16 cellular contexts compared by ENCODE assay signal in the genomic region with DNA sequence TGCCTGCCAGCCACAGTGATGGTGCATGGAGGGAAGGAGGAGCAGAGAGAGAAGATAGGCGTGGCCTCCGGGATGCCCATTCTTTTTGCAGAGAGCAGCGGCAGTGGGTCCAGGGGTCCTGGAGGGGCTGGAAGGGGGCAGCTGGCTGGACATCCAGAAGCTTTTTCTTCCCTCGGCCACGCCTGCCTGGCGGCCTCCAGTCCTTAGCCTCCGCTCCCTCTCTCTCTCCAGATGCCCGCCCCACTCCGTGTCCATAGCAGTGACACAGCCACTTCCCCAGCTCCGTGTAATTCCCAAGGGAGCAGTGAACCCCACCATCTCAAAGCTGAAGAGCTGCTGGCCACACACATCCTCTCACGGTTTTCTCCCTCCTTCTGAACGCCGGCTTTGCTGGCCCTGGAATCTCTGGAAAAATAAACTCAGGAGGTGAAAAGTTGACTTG. TPM values are rescaled to one million over a fixed set of nuclear protein-coding genes. Genes with fewer than 3 reads are reported as not detected.
A peak's percentile ranks its signal among the peaks of the same experiment; 100 is the strongest.
DNase-seq lines count a peak whose midpoint lies in the region; ATAC-seq, FAIRE-seq and TF ChIP-seq lines count a peak whose summit lies in the region.
"Had no signal": no experiment of that assay in that cellular context is flagged by ENCODE, and none has a peak within 500 bp of the region (broad histone marks: within the 10 kb centered on the region; RNA-seq: fewer than 3 reads in every experiment).

No MANE protein-coding gene starts in this region.

- in situ Hi-C loops in brain microvascular endothelial cell (cut with HindIII; ENCODE audit: low pct_ligation_motif_present, low sequenced_read_pairs) = no loop called here

- H3K27ac Mint-ChIP-seq in chondrocyte (ENCODE audit: unreplicated experiment) = no peak overlapping the region
- H3K27ac Mint-ChIP-seq: activated naive CD8-positive, alpha-beta T cell treated with anti-CD3 and anti-CD28 coated beads, Interleukin-2, amount 10 ng/mL, durations not matched to agents 7 days and 5 days; CD4-positive, CD25-positive, alpha-beta regulatory T cell had no signal

- no peak for FAIRE-seq in H54 (lab: Jason Lieb, UNC)
- FAIRE-seq: GM19239, islet of Langerhans had no signal

- no peak for TF ChIP-seq CTCF in brain microvascular endothelial cell (IDR thresholded peaks at IDR 0.05; ENCODE audit: low read depth, low read length, missing control alignments)
- no peak for TF ChIP-seq CTCF in chondrocyte (IDR thresholded peaks at IDR 0.05)

- no peaks in the 10 kb centered on the region for H3K9me3 Mint-ChIP-seq in chondrocyte (ENCODE audit: low read depth)
- H3K9me3 Mint-ChIP-seq: activated naive CD8-positive, alpha-beta T cell treated with anti-CD3 and anti-CD28 coated beads, Interleukin-2, amount 10 ng/mL, durations not matched to agents 7 days and 5 days; CD4-positive, CD25-positive, alpha-beta regulatory T cell had no signal

- H3K27me3 Mint-ChIP-seq in chondrocyte (ENCODE audit: low read depth) = no peaks in the 10 kb centered on the region
- H3K27me3 Mint-ChIP-seq: activated naive CD8-positive, alpha-beta T cell treated with anti-CD3 and anti-CD28 coated beads, Interleukin-2, amount 10 ng/mL, durations not matched to agents 7 days and 5 days; CD4-positive, CD25-positive, alpha-beta regulatory T cell had no signal

- H3K9ac ChIP-seq in stomach smooth muscle (ENCODE audit: low read length in 2 of 2) = peak overlapping the region in 1 of 2 donors; percentile 36

- DNase-seq in GM03348 (ENCODE audit: low spot score) = peak; percentile 41
- DNase-seq in brain microvascular endothelial cell = peak; percentile 49
- peak; percentile 36 for DNase-seq in iris pigment epithelial cell (ENCODE audit: low read depth)
- DNase-seq in H54 (ENCODE audit: insufficient read length, low spot score) = no peak
- DNase-seq in chondrocyte (ENCODE audit: low spot score) = no peak
- DNase-seq in islet precursor cell = no peak
- DNase-seq: activated naive CD8-positive, alpha-beta T cell treated with anti-CD3 and anti-CD28 coated beads, Interleukin-2, amount 10 ng/mL, durations not matched to agents 7 days and 5 days; CD4-positive, CD25-positive, alpha-beta regulatory T cell; NCI-H1694 treated with DMSO at 0.1 percent for 48 hours; T-helper 1 cell; testis had no signal

- peaks cover 42% of the 10 kb centered on the region for H3K4me1 ChIP-seq in stomach smooth muscle (ENCODE audit: control insufficient read depth, insufficient read depth, low read length)

- H3K4me1 Mint-ChIP-seq in chondrocyte (ENCODE audit: low read depth) = peaks cover 27% of the 10 kb centered on the region
- H3K4me1 Mint-ChIP-seq: activated naive CD8-positive, alpha-beta T cell treated with anti-CD3 and anti-CD28 coated beads, Interleukin-2, amount 10 ng/mL, durations not matched to agents 7 days and 5 days; CD4-positive, CD25-positive, alpha-beta regulatory T cell had no signal

- H3K4me3 Mint-ChIP-seq in chondrocyte (ENCODE audit: unreplicated experiment) = no peak overlapping the region
- H3K4me3 Mint-ChIP-seq: activated naive CD8-positive, alpha-beta T cell treated with anti-CD3 and anti-CD28 coated beads, Interleukin-2, amount 10 ng/mL, durations not matched to agents 7 days and 5 days; CD4-positive, CD25-positive, alpha-beta regulatory T cell had no signal

- H3K36me3 ChIP-seq in brain microvascular endothelial cell (replicated peaks) (no peaks in the 10 kb centered on the region), stomach smooth muscle (ENCODE audit: control insufficient read depth in 2 of 2, insufficient read depth in 2 of 2, low read length in 2 of 2) (no peaks in the 10 kb centered on the region)

- TF ChIP-seq POLR2A in H54 (IDR thresholded peaks at IDR 0.05; ENCODE audit: low read depth, low read length) = no peak

- H3K9me3 ChIP-seq in stomach smooth muscle (ENCODE audit: control insufficient read depth in 2 of 2, low read length in 2 of 2) = no peaks in the 10 kb centered on the region
- H3K9me3 ChIP-seq: testis had no signal

- H3K4me3 ChIP-seq in brain microvascular endothelial cell (ENCODE audit: low read depth, low read length) = peak overlapping the region; percentile 30
- peak overlapping the region; percentile 28 to 54 for H3K4me3 ChIP-seq in stomach smooth muscle (ENCODE audit: low read length in 2 of 2)
- H3K4me3 ChIP-seq: testis had no signal

- H3K27ac ChIP-seq in brain microvascular endothelial cell = peak overlapping the region; percentile 65
- peak overlapping the region; percentile 60 for H3K27ac ChIP-seq in stomach smooth muscle (ENCODE audit: low read length)
- H3K27ac ChIP-seq: epithelial cell of prostate had no signal

- H3K27me3 ChIP-seq in brain microvascular endothelial cell (replicated peaks) (no peaks in the 10 kb centered on the region), stomach smooth muscle (ENCODE audit: control insufficient read depth in 1 of 2, insufficient read depth in 2 of 2, low read length in 2 of 2) (no peaks in the 10 kb centered on the region)
- H3K27me3 ChIP-seq: testis had no signal

- no peak for ATAC-seq in HG02981 (IDR thresholded peaks at IDR 0.05; ENCODE audit: unreplicated experiment)

- peaks cover 4% of the 10 kb centered on the region for H3K36me3 Mint-ChIP-seq in chondrocyte (ENCODE audit: low read depth)
- H3K36me3 Mint-ChIP-seq: activated naive CD8-positive, alpha-beta T cell treated with anti-CD3 and anti-CD28 coated beads, Interleukin-2, amount 10 ng/mL, durations not matched to agents 7 days and 5 days; CD4-positive, CD25-positive, alpha-beta regulatory T cell had no signal

RNA-seq across cellular contexts. Expression of gene CDC42EP4, which starts 26.3 kb away (rescaled TPM):
- total RNA-seq in chondrocyte = 9.1 to 10.6 TPM (median 10.5 TPM) in 3 replicates

Comparison
In these comparisons a context has a peak if more than half of its experiments do, and no peak if none do; other contexts are left out.
1. DNase-seq: peak in GM03348 (single experiment), brain microvascular endothelial cell (single experiment) and iris pigment epithelial cell (single experiment); none in H54 (single experiment), chondrocyte (single experiment) and islet precursor cell (single experiment).